In the genomic region with DNA sequence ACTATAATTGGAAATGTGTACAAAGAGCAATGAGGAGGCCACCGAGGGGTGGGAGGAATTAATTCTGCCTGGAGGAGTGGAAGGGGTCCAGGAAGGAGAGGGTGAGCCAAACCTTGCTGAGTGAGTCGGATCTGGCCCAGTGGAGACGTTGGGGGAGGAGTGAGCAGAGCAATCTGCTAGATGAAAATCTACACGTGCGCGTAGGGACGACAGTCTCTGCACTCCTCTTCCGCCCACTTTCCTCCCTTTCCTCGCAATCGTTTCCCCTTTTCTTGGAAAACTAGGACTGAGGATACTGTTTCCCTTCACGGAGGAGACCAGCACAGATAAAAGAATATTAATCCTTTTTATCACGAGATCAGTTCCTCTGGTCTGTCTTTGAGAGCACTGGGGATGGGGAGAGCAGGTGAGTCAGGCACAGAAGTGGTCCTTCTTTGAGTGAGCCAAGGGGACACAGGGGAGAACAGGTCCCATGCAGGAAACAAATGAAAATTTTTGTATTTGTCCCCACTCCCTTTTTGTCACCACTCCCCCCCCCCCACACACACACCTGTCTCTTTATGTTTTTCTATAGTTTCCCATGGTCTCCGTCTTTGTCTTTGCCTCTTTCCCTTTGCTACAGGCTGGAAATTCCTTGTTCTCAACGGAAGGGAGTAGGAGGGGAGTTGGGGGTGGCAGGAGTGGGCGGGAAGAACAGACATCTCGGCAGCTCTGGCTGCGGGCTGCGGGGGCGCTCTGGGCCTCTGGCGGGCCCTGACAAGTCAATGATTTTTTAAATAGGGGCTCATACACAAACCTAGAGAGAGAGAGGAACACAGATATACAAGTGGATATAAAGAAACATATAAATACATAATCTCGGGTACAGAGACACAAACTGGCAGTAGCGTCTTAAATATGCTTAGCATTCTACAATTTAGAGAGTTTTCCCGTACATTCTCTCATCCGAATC, we compare ENCODE assay signal across 2 cellular contexts.
TF ChIP-seq lines count a peak whose summit lies in the region.

No MANE protein-coding gene starts in this region.

TF ChIP-seq in SK-N-SH, 30 proteins besides CTCF, POLR2A, EP300 and RAD21:
- TF ChIP-seq, protein P1, sequence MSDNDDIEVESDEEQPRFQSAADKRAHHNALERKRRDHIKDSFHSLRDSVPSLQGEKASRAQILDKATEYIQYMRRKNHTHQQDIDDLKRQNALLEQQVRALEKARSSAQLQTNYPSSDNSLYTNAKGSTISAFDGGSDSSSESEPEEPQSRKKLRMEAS (IDR thresholded peaks at IDR 0.05; ENCODE audit: low read depth), result peak; percentile 59; the same call in 1 of the 2 replicates
- TF ChIP-seq CHD2 (IDR thresholded peaks at IDR 0.05; ENCODE audit: low read length, partially characterized antibody), result no peak
- no peak for TF ChIP-seq SMC3 (IDR thresholded peaks at IDR 0.05; ENCODE audit: low read depth, low read length)
- TF ChIP-seq, protein P2, sequence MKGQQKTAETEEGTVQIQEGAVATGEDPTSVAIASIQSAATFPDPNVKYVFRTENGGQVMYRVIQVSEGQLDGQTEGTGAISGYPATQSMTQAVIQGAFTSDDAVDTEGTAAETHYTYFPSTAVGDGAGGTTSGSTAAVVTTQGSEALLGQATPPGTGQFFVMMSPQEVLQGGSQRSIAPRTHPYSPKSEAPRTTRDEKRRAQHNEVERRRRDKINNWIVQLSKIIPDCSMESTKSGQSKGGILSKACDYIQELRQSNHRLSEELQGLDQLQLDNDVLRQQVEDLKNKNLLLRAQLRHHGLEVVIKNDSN (IDR thresholded peaks at IDR 0.05; ENCODE audit: borderline replicate concordance, low read depth), result no peak
- TF ChIP-seq GATA2 (CRISPR knock-in tag; IDR thresholded peaks at IDR 0.05), result peak; percentile 10; the same call in 1 of the 2 replicates
- 0 out of 2 replicates have a peak, but pooled peaks have one; percentile 9 for TF ChIP-seq MXI1 (IDR thresholded peaks at IDR 0.05; ENCODE audit: low read depth, low read length)

TF ChIP-seq in GM12878, 131 proteins besides CTCF, POLR2A, EP300 and RAD21:
- TF ChIP-seq CREM (IDR thresholded peaks at IDR 0.05; ENCODE audit: low read depth) (0 out of 2 replicates have a peak, but pooled peaks have one; percentile 24), GATAD2B (conservative IDR thresholded peaks at IDR 0.05; ENCODE audit: low read depth) (0 out of 2 replicates have a peak, but pooled peaks have one; percentile 12), BACH1 (IDR thresholded peaks at IDR 0.05; ENCODE audit: borderline replicate concordance) (no peak), STAT3 (IDR thresholded peaks at IDR 0.05; ENCODE audit: low read depth, low read length) (0 out of 2 replicates have a peak, but pooled peaks have one; percentile 27), CBX5 (IDR thresholded peaks at IDR 0.05; ENCODE audit: low read depth) (no peak), SKIL (IDR thresholded peaks at IDR 0.05; ENCODE audit: low read depth, poor library complexity, severe bottlenecking) (peak; percentile 22), SMARCA5 (IDR thresholded peaks at IDR 0.05) (0 out of 2 replicates have a peak, but pooled peaks have one; percentile 38), TBL1XR1 (IDR thresholded peaks at IDR 0.05; ENCODE audit: low read depth, low read length) (peak; percentile 40; the same call in 1 of the 2 replicates), ZBTB40 (IDR thresholded peaks at IDR 0.05; ENCODE audit: borderline replicate concordance) (peak; percentile 27; the same call in 1 of the 2 replicates), BMI1 (IDR thresholded peaks at IDR 0.05; ENCODE audit: borderline replicate concordance) (peak; percentile 25; the same call in 1 of the 2 replicates), CREB1 (IDR thresholded peaks at IDR 0.05; ENCODE audit: low read depth) (no peak), MTA2 (IDR thresholded peaks at IDR 0.05; ENCODE audit: low read depth) (peak; percentile 7; the same call in 1 of the 2 replicates), SMAD5 (IDR thresholded peaks at IDR 0.05; ENCODE audit: low read depth) (0 out of 2 replicates have a peak, but pooled peaks have one; percentile 23), TCF12 (IDR thresholded peaks at IDR 0.05; ENCODE audit: low read depth, low read length) (0 out of 2 replicates have a peak, but pooled peaks have one; percentile 2), NR2C2 (IDR thresholded peaks at IDR 0.05; ENCODE audit: borderline replicate concordance, control insufficient read depth, insufficient read length, low read depth) (no peak), POLR2AphosphoS5 (IDR thresholded peaks at IDR 0.05; ENCODE audit: low read length) (peak; percentile 26; the same call in 1 of the 2 replicates), ETV6 (conservative IDR thresholded peaks at IDR 0.05 in 1 of 2, IDR thresholded peaks at IDR 0.05 in 1 of 2; ENCODE audit: borderline replicate concordance in 1 of 2, low read depth in 1 of 2) (no peak), PKNOX1 (IDR thresholded peaks at IDR 0.05) (no peak), POLR2AphosphoS2 (IDR thresholded peaks at IDR 0.05; ENCODE audit: low read depth, low read length) (0 out of 2 replicates have a peak, but pooled peaks have one; percentile 25), CHD1 (IDR thresholded peaks at IDR 0.05; ENCODE audit: low read depth, low read length) (peak; percentile 16; the same call in 1 of the 2 replicates), EGR1 (IDR thresholded peaks at IDR 0.05; ENCODE audit: borderline replicate concordance in 1 of 2, low read depth in 2 of 2, low read length in 2 of 2) (peak in 1 of 2 experiments; percentile 97; a peak in 2 of 3 replicates), YY1 (IDR thresholded peaks at IDR 0.05; ENCODE audit: low read depth, low read length) (0 out of 2 replicates have a peak, but pooled peaks have one; percentile 33), IKZF1 (conservative IDR thresholded peaks at IDR 0.05) (peak; percentile 60; the same call in 1 of the 2 replicates), IKZF2 (IDR thresholded peaks at IDR 0.05) (peak; percentile 57 to 72; a peak in 2 of 4 replicates), NBN (IDR thresholded peaks at IDR 0.05) (peak; percentile 54; the same call in 1 of the 2 replicates), EED (IDR thresholded peaks at IDR 0.05; ENCODE audit: low read depth) (peak; percentile 23), RELB (IDR thresholded peaks at IDR 0.05; ENCODE audit: low read depth) (peak; percentile 51; the same call in 1 of the 2 replicates), TARDBP (IDR thresholded peaks at IDR 0.05; ENCODE audit: borderline replicate concordance) (0 out of 2 replicates have a peak, but pooled peaks have one; percentile 29)
- TF ChIP-seq, protein P3, sequence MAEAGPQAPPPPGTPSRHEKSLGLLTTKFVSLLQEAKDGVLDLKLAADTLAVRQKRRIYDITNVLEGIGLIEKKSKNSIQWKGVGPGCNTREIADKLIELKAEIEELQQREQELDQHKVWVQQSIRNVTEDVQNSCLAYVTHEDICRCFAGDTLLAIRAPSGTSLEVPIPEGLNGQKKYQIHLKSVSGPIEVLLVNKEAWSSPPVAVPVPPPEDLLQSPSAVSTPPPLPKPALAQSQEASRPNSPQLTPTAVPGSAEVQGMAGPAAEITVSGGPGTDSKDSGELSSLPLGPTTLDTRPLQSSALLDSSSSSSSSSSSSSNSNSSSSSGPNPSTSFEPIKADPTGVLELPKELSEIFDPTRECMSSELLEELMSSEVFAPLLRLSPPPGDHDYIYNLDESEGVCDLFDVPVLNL (IDR thresholded peaks at IDR 0.05; ENCODE audit: low read depth, low read length), result 0 out of 2 replicates have a peak, but pooled peaks have one; percentile 51
